ENCODE assay signal across 26 cellular contexts in genomic region chr4:76851375-76851774, GRCh38. TPM values are rescaled to one million over a fixed set of nuclear protein-coding genes. Genes with fewer than 3 reads are reported as not detected.
"Had no signal": no experiment of that assay in that cellular context is flagged by ENCODE, and none has a peak within 500 bp of the region (broad histone marks: within the 10 kb centered on the region; RNA-seq: fewer than 3 reads in every experiment).

No MANE protein-coding gene starts in this region.

- H3K27me3 ChIP-seq: hepatocyte, neural progenitor cell, ovary, right lobe of liver, tibial artery, upper lobe of left lung, uterus had no signal

- H3K4me2 ChIP-seq: hepatocyte, neural progenitor cell had no signal

- H2AFZ ChIP-seq: hepatocyte, neural progenitor cell had no signal

- H3K4me1 Mint-ChIP-seq: naive thymus-derived CD8-positive, alpha-beta T cell; stimulated activated effector memory CD8-positive, alpha-beta T cell treated with anti-CD3 and anti-CD28 coated beads, Interleukin-12 subunit alpha, Interleukin-12 subunit beta, amount 100 ng/mL, for 72 hours had no signal

- H3K27ac Mint-ChIP-seq: endodermal cell; naive thymus-derived CD8-positive, alpha-beta T cell; stimulated activated effector memory CD8-positive, alpha-beta T cell treated with anti-CD3 and anti-CD28 coated beads, Interleukin-12 subunit alpha, Interleukin-12 subunit beta, amount 100 ng/mL, for 72 hours had no signal

- H3K4me3 Mint-ChIP-seq: endodermal cell; naive thymus-derived CD8-positive, alpha-beta T cell; neural progenitor cell; stimulated activated effector memory CD8-positive, alpha-beta T cell treated with anti-CD3 and anti-CD28 coated beads, Interleukin-12 subunit alpha, Interleukin-12 subunit beta, amount 100 ng/mL, for 72 hours had no signal

- H3K36me3 ChIP-seq: neural progenitor cell, ovary, right lobe of liver, tibial artery, upper lobe of left lung, uterus had no signal

- H3K9me3 ChIP-seq: mucosa of descending colon, ovary, psoas muscle, right lobe of liver, tibial artery, upper lobe of left lung, uterus had no signal

- H3K9ac ChIP-seq: neural progenitor cell had no signal

- H3K4me1 ChIP-seq: neural progenitor cell, psoas muscle, uterus had no signal

- H3K27ac ChIP-seq: hepatocyte, neural progenitor cell, ovary, psoas muscle, right lobe of liver, tibial artery, upper lobe of left lung, uterus had no signal

- H3K9me3 Mint-ChIP-seq: neural progenitor cell; stimulated activated effector memory CD8-positive, alpha-beta T cell treated with anti-CD3 and anti-CD28 coated beads, Interleukin-12 subunit alpha, Interleukin-12 subunit beta, amount 100 ng/mL, for 72 hours had no signal

- H3K36me3 Mint-ChIP-seq: stimulated activated effector memory CD8-positive, alpha-beta T cell treated with anti-CD3 and anti-CD28 coated beads, Interleukin-12 subunit alpha, Interleukin-12 subunit beta, amount 100 ng/mL, for 72 hours had no signal

- H3K4me3 ChIP-seq: hepatocyte, mucosa of descending colon, neural progenitor cell, ovary, psoas muscle, right lobe of liver, tibial artery, upper lobe of left lung, uterus had no signal

- ATAC-seq: left colon; mucosa of descending colon; naive thymus-derived CD8-positive, alpha-beta T cell; psoas muscle; right lobe of liver; stimulated activated effector memory CD8-positive, alpha-beta T cell treated with anti-CD3 and anti-CD28 coated beads, Interleukin-12 subunit alpha, Interleukin-12 subunit beta, amount 100 ng/mL, for 72 hours; stimulated activated naive CD8-positive, alpha-beta T cell treated with anti-CD3 and anti-CD28 coated beads, Interleukin-15, Interleukin-2, amounts not matched to agents 100 U/mL and 50 U/mL, for 24 hours had no signal

- DNase-seq: dermis blood vessel endothelial cell; effector CD4-positive, alpha-beta T cell; endodermal cell; erythroblast; foreskin melanocyte; head of caudate nucleus; left colon; mucosa of descending colon; naive thymus-derived CD8-positive, alpha-beta T cell; nucleus accumbens; ovary; psoas muscle; retina; right lobe of liver; stimulated activated CD4-positive, alpha-beta T cell treated with anti-CD3 and anti-CD28 coated beads, Interleukin-4, amount 100 ng/mL, for 1 hour; stimulated activated CD8-positive, alpha-beta memory T cell treated with anti-CD3 and anti-CD28 coated beads, Interleukin-4, amount 100 ng/mL, for 48 hours; stimulated activated naive CD8-positive, alpha-beta T cell treated with anti-CD3 and anti-CD28 coated beads, Interleukin-15, Interleukin-2, amounts not matched to agents 100 U/mL and 50 U/mL, for 24 hours; tibial artery; upper lobe of left lung; uterus had no signal

RNA-seq across cellular contexts. Expression of gene SOWAHB, which starts 46.6 kb away (rescaled TPM):
- total RNA-seq: endothelial cell of umbilical vein; lung microvascular endothelial cell; mesenteric fat pad; naive thymus-derived CD8-positive, alpha-beta T cell had no signal
- polyA plus RNA-seq: endothelial cell of umbilical vein; naive thymus-derived CD8-positive, alpha-beta T cell had no signal
